In the genomic region with DNA sequence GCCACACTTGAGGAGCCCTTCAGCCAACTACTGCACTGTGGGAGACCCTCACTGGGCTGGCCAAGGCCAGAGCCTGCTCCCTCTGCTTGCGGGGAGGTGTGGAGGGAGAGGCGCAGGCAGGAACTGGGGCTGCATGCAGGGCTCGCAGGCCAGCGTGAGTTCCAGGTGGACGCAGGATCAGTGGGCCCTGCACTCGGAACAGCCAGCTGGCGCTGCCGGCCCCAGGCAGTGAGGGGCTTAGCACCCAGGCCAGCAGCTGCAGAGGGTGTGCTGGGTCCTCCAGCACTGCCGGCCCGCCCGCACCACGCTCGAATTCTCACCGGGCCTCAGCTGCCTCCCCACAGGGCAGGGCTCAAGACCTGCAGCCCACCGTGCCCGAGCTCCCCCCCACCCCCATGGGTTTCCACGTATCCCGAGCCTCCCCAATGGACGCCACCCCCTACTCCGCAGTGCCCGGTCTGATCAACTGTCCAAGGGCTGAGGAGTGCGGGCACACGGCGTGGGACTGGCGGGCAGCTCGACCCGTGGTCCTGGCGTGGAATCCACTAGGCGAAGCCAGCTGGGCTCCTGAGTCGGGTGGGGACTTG, we compare ENCODE assay signal across 18 cellular contexts.
DNase-seq lines count a peak whose midpoint lies in the region; TF ChIP-seq lines count a peak whose summit lies in the region.
"Had no signal": no experiment of that assay in that cellular context is flagged by ENCODE, and none has a peak within 500 bp of the region (broad histone marks: within the 10 kb centered on the region; RNA-seq: fewer than 3 reads in every experiment).

No MANE protein-coding gene starts in this region.

- no peak overlapping the region for H3K18ac ChIP-seq in trophoblast cell (ENCODE audit: low read length)

- H4K91ac ChIP-seq in trophoblast cell (ENCODE audit: low read depth, low read length), result no peak overlapping the region

- peaks cover 6% of the 10 kb centered on the region for H3K9me3 ChIP-seq in trophoblast cell (ENCODE audit: insufficient read depth, low read depth, low read length)
- H3K9me3 ChIP-seq: A549, Caco-2 had no signal

- peaks cover 45% of the 10 kb centered on the region for H3K9me3 Mint-ChIP-seq in chondrocyte (ENCODE audit: low read depth)

- H4K12ac ChIP-seq in trophoblast cell (ENCODE audit: low read depth, low read length), result no peak overlapping the region

- peak overlapping the region; percentile 35 for H3K4me3 ChIP-seq in trophoblast cell (ENCODE audit: low read depth, low read length)
- H3K4me3 ChIP-seq: A549; BLaER1 treated with 17β-estradiol and CSF1 and Interleukin-3, amounts not matched to agents 10 nM and 100 nM had no signal

- no peak overlapping the region for H2AK5ac ChIP-seq in trophoblast cell (ENCODE audit: low read length)

- peak; percentile 6 for DNase-seq in activated gamma-delta T cell (lab: John Stamatoyannopoulos, UW)
- DNase-seq in activated gamma-delta T cell treated with Interleukin-2 at 50 U/mL for 16 hours, result no peak
- DNase-seq in chondrocyte (ENCODE audit: low spot score), result peak; percentile 84
- DNase-seq in trophoblast cell, result no peak
- DNase-seq in SK-N-DZ (ENCODE audit: low spot score), result no peak
- no peak for DNase-seq in mesenteric fat pad (ENCODE audit: low spot score)
- DNase-seq: AML-193; Caco-2; Calu3; CD4-positive, alpha-beta T cell; CD8-positive, alpha-beta T cell; DMS79 treated with DMSO at 0.1 percent for 48 hours; GF-D8 had no signal

- no peak overlapping the region for H2BK120ac ChIP-seq in trophoblast cell (ENCODE audit: insufficient read depth, low read length, poor library complexity)

- no peak overlapping the region for H3K27ac Mint-ChIP-seq in chondrocyte (ENCODE audit: unreplicated experiment)
- H3K27ac Mint-ChIP-seq: B cell; CD4-positive, alpha-beta T cell; CD8-positive, alpha-beta T cell had no signal

- no peak overlapping the region for H2AFZ ChIP-seq in trophoblast cell (ENCODE audit: insufficient read depth, low read length, poor library complexity)

- no peak overlapping the region for H2BK5ac ChIP-seq in trophoblast cell (ENCODE audit: low read depth, low read length, poor library complexity)

- H3K4me1 ChIP-seq in trophoblast cell (ENCODE audit: control insufficient read depth in 1 of 2, insufficient read depth in 2 of 2, low read length in 2 of 2), result no peaks in the 10 kb centered on the region
- H3K4me1 ChIP-seq: A549, Caco-2 had no signal

- H2BK12ac ChIP-seq in trophoblast cell (ENCODE audit: low read length), result no peak overlapping the region

- H3K23ac ChIP-seq in trophoblast cell (ENCODE audit: low read length), result no peak overlapping the region

- no peak overlapping the region for H3K4me3 Mint-ChIP-seq in chondrocyte (ENCODE audit: unreplicated experiment)
- H3K4me3 Mint-ChIP-seq: B cell; CD4-positive, alpha-beta T cell; CD8-positive, alpha-beta T cell had no signal

- H3K36me3 ChIP-seq in trophoblast cell (ENCODE audit: control insufficient read depth in 1 of 2, insufficient read depth in 2 of 2, low read length in 2 of 2), result no peaks in the 10 kb centered on the region
- H3K36me3 ChIP-seq: BLaER1 treated with 17β-estradiol and CSF1 and Interleukin-3, amounts not matched to agents 10 nM and 100 nM had no signal

- no peaks in the 10 kb centered on the region for H3K27me3 ChIP-seq in trophoblast cell (ENCODE audit: insufficient read depth, low read length)
- H3K27me3 ChIP-seq: BLaER1 treated with 17β-estradiol and CSF1 and Interleukin-3, amounts not matched to agents 10 nM and 100 nM had no signal

- H3K14ac ChIP-seq in trophoblast cell (ENCODE audit: low read length), result no peak overlapping the region

- TF ChIP-seq CTCF in chondrocyte (IDR thresholded peaks at IDR 0.05), result no peak

- peaks cover 4% of the 10 kb centered on the region for H3K36me3 Mint-ChIP-seq in chondrocyte (ENCODE audit: low read depth)
- H3K36me3 Mint-ChIP-seq: CD8-positive, alpha-beta T cell had no signal

- H3K79me1 ChIP-seq in trophoblast cell (ENCODE audit: low read length), result no peaks in the 10 kb centered on the region

- H3K27ac ChIP-seq in trophoblast cell (ENCODE audit: low read depth, low read length), result no peak overlapping the region
- H3K27ac ChIP-seq: 22Rv1; A549; BLaER1 treated with 17β-estradiol and CSF1 and Interleukin-3, amounts not matched to agents 10 nM and 100 nM; C4-2B had no signal

- H4K8ac ChIP-seq in trophoblast cell (ENCODE audit: low read depth, low read length), result no peak overlapping the region

- WGBS in trophoblast cell (ENCODE audit: extremely low coverage, insufficient coverage, insufficient read length), result no CpG with 5 or more reads among the region's 30 CpGs

- no peaks in the 10 kb centered on the region for H3K79me2 ChIP-seq in trophoblast cell (ENCODE audit: control insufficient read depth, insufficient read depth, low read length, poor library complexity)

- no peak overlapping the region for H3K9ac ChIP-seq in trophoblast cell (ENCODE audit: low read length)
- H3K9ac ChIP-seq: BLaER1 treated with 17β-estradiol and CSF1 and Interleukin-3, amounts not matched to agents 10 nM and 100 nM had no signal

- H3K4me1 Mint-ChIP-seq in chondrocyte (ENCODE audit: low read depth), result no peaks in the 10 kb centered on the region

- peaks cover 3% of the 10 kb centered on the region for H3K27me3 Mint-ChIP-seq in chondrocyte (ENCODE audit: low read depth)
- H3K27me3 Mint-ChIP-seq: B cell; CD4-positive, alpha-beta T cell had no signal

- no peak overlapping the region for H3K4me2 ChIP-seq in trophoblast cell (ENCODE audit: low read length)
- H3K4me2 ChIP-seq: A549; BLaER1 treated with 17β-estradiol and CSF1 and Interleukin-3, amounts not matched to agents 10 nM and 100 nM had no signal

- H3K4ac ChIP-seq in trophoblast cell (ENCODE audit: low read depth, low read length), result no peak overlapping the region

Comparison
In these comparisons a context has a peak if more than half of its experiments do, and no peak if none do; other contexts are left out.
1. DNase-seq: peak in activated gamma-delta T cell (single experiment) and chondrocyte (single experiment); none in activated gamma-delta T cell treated with Interleukin-2 at 50 U/mL for 16 hours (single experiment), trophoblast cell (0 of 2), SK-N-DZ (single experiment) and mesenteric fat pad (single experiment).